In the genomic region with DNA sequence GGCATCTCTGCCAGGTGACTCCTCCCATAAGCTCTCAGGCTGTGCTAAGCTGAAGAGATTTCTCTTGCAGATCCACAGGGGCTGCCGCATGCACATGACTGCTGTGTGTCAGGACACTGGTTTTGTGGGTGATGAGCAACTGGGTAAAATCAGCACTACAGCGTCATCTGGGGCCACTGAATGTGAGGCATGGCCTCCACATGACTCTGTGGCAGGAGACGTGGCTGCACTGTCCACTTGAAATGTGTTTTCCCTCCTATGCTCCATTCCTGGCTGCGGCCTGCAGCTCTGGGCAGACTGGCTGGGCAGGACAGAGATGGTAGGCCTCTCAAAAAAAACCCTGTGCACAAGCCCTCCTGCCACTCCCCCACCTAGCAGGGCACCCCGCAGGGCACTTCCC, we compare ENCODE assay signal across 22 cellular contexts.
DNase-seq lines count a peak whose midpoint lies in the region; ATAC-seq and TF ChIP-seq lines count a peak whose summit lies in the region.
"Had no signal": no experiment of that assay in that cellular context is flagged by ENCODE, and none has a peak within 500 bp of the region (broad histone marks: within the 10 kb centered on the region; RNA-seq: fewer than 3 reads in every experiment).

No MANE protein-coding gene starts in this region.

- H3K4me3 Mint-ChIP-seq in osteocyte (ENCODE audit: unreplicated experiment): no peak overlapping the region
- H3K4me3 Mint-ChIP-seq in activated naive CD8-positive, alpha-beta T cell treated with anti-CD3 and anti-CD28 coated beads, Interleukin-2, amount 50 U/mL, for 24 hours: no peak overlapping the region
- H3K4me3 Mint-ChIP-seq: CD8-positive, alpha-beta T cell; GM23338 had no signal

- DNase-seq in NK-92 treated with Interleukin-12 subunit alpha and Interleukin-12 subunit beta, amount 100 ng/mL, for 24 hours (lab: John Stamatoyannopoulos, UW): peak; percentile 72
- DNase-seq in NK-92 (lab: John Stamatoyannopoulos, UW; ENCODE audit: unreplicated experiment) (no peak), MV-4-11 (lab: John Stamatoyannopoulos, UW) (peak; percentile 64), osteocyte (ENCODE audit: extremely low spot score, unreplicated experiment) (peak; percentile 56), ureter (ENCODE audit: low spot score) (peak; percentile 24), SIG-M5 (lab: John Stamatoyannopoulos, UW) (no peak)
- no peak for DNase-seq in activated naive CD8-positive, alpha-beta T cell treated with anti-CD3 and anti-CD28 coated beads, Interleukin-2, amount 50 U/mL, for 24 hours
- DNase-seq: 8988T, C1 segment of cervical spinal cord, DND-41, KG1, NCI-H1048, NCI-H1417 treated with DMSO at 0.1 percent for 48 hours, NCI-H187, NCI-H345, NCI-H524, NCI-H774, SHP77, SW 1271 had no signal

- no peaks in the 10 kb centered on the region for H3K36me3 Mint-ChIP-seq in osteocyte (ENCODE audit: unreplicated experiment)
- no peaks in the 10 kb centered on the region for H3K36me3 Mint-ChIP-seq in activated naive CD8-positive, alpha-beta T cell treated with anti-CD3 and anti-CD28 coated beads, Interleukin-2, amount 50 U/mL, for 24 hours (ENCODE audit: low read depth)
- H3K36me3 Mint-ChIP-seq: CD8-positive, alpha-beta T cell had no signal

- ATAC-seq in activated naive CD8-positive, alpha-beta T cell treated with anti-CD3 and anti-CD28 coated beads, Interleukin-2, amount 50 U/mL, for 24 hours: no peak
- no peak for ATAC-seq in HG03521 (IDR thresholded peaks at IDR 0.05; ENCODE audit: unreplicated experiment)
- ATAC-seq: CD8-positive, alpha-beta T cell; GM23338 had no signal

- H3K9me3 Mint-ChIP-seq in osteocyte (ENCODE audit: unreplicated experiment): no peaks in the 10 kb centered on the region
- peaks cover 10% of the 10 kb centered on the region for H3K9me3 Mint-ChIP-seq in activated naive CD8-positive, alpha-beta T cell treated with anti-CD3 and anti-CD28 coated beads, Interleukin-2, amount 50 U/mL, for 24 hours

- no peak overlapping the region for H3K27ac Mint-ChIP-seq in osteocyte (ENCODE audit: unreplicated experiment)
- no peak overlapping the region for H3K27ac Mint-ChIP-seq in activated naive CD8-positive, alpha-beta T cell treated with anti-CD3 and anti-CD28 coated beads, Interleukin-2, amount 50 U/mL, for 24 hours
- H3K27ac Mint-ChIP-seq: CD8-positive, alpha-beta T cell; GM23338 had no signal

- H3K4me1 Mint-ChIP-seq in osteocyte (ENCODE audit: unreplicated experiment): no peaks in the 10 kb centered on the region
- no peaks in the 10 kb centered on the region for H3K4me1 Mint-ChIP-seq in activated naive CD8-positive, alpha-beta T cell treated with anti-CD3 and anti-CD28 coated beads, Interleukin-2, amount 50 U/mL, for 24 hours
- H3K4me1 Mint-ChIP-seq: GM23338 had no signal

- peaks cover 5% of the 10 kb centered on the region for H3K27me3 Mint-ChIP-seq in osteocyte (ENCODE audit: unreplicated experiment)
- H3K27me3 Mint-ChIP-seq in activated naive CD8-positive, alpha-beta T cell treated with anti-CD3 and anti-CD28 coated beads, Interleukin-2, amount 50 U/mL, for 24 hours: peaks cover 14% of the 10 kb centered on the region

- no peak for TF ChIP-seq CTCF in osteocyte (IDR thresholded peaks at IDR 0.05)

Comparison
In these comparisons a context has a peak if more than half of its experiments do, and no peak if none do; other contexts are left out.
1. DNase-seq: peak in NK-92 treated with Interleukin-12 subunit alpha and Interleukin-12 subunit beta, amount 100 ng/mL, for 24 hours (single experiment), MV-4-11 (single experiment), osteocyte (single experiment) and ureter (single experiment); none in NK-92 (single experiment), activated naive CD8-positive, alpha-beta T cell treated with anti-CD3 and anti-CD28 coated beads, Interleukin-2, amount 50 U/mL, for 24 hours (single experiment) and SIG-M5 (single experiment).